Comparison of ENCODE assay signal across 17 cellular contexts in the genomic region with DNA sequence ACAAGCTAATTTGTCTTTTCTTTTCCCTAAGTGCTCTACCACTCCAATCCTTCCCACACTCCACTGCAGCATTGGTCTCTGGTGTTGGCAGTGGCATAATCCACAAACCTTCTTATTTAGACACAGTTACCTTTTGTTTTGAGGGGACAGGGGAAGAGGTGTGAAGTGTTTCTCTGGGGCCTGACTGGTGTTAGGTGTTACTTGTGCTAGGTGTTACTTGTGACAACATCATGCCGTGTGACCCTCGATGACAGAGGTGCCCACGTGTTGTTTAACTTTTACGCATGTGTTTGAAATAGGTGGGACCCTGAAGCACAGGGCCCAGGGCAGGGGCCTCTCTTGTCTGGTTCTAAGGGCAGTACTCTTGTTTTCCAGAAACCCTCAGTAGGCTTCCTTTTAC.
DNase-seq lines count a peak whose midpoint lies in the region; ATAC-seq, FAIRE-seq and TF ChIP-seq lines count a peak whose summit lies in the region.
"Had no signal": no experiment of that assay in that cellular context is flagged by ENCODE, and none has a peak within 500 bp of the region (broad histone marks: within the 10 kb centered on the region; RNA-seq: fewer than 3 reads in every experiment).

No MANE protein-coding gene starts in this region.

- H3K79me2 ChIP-seq in astrocyte (ENCODE audit: insufficient read depth, low read length): no peaks in the 10 kb centered on the region

- no peak overlapping the region for H3K27ac Mint-ChIP-seq in astrocyte (ENCODE audit: unreplicated experiment)
- peak overlapping the region; percentile 1 to 62 for H3K27ac Mint-ChIP-seq in natural killer cell treated with Interleukin-12 subunit alpha and Interleukin-12 subunit beta and Interleukin-15 and Interleukin-18, amount 100 ng/mL, for 72 hours
- no peak overlapping the region for H3K27ac Mint-ChIP-seq in CD4-positive, alpha-beta T cell
- H3K27ac Mint-ChIP-seq: CD8-positive, alpha-beta T cell; HFFc6 had no signal

- peaks cover under 1% of the 10 kb centered on the region for H3K4me1 Mint-ChIP-seq in astrocyte (ENCODE audit: low read depth, unreplicated experiment)
- peaks cover 0 to 7% of the 10 kb centered on the region in 2 donors for H3K4me1 Mint-ChIP-seq in natural killer cell treated with Interleukin-12 subunit alpha and Interleukin-12 subunit beta and Interleukin-15 and Interleukin-18, amount 100 ng/mL, for 72 hours (ENCODE audit: low read depth in 2 of 2)
- no peaks in the 10 kb centered on the region for H3K4me1 Mint-ChIP-seq in CD4-positive, alpha-beta T cell (ENCODE audit: low read depth)

- H3K27me3 ChIP-seq in astrocyte (ENCODE audit: insufficient read depth, low read length) (peaks cover 4% of the 10 kb centered on the region), H7 (ENCODE audit: control insufficient read depth, insufficient read depth, low read length) (no peaks in the 10 kb centered on the region)
- H3K27me3 ChIP-seq in CD4-positive, alpha-beta T cell (ENCODE audit: control insufficient read depth, insufficient read depth, low read length): no peaks in the 10 kb centered on the region

- TF ChIP-seq CTCF in astrocyte (IDR thresholded peaks at IDR 0.05; ENCODE audit: insufficient read depth, low read depth, low read length): no peak
- TF ChIP-seq CTCF in CD4-positive, alpha-beta T cell (IDR thresholded peaks at IDR 0.05): no peak

- H3K27ac ChIP-seq in astrocyte (ENCODE audit: low read depth, low read length): no peak overlapping the region
- H3K27ac ChIP-seq in CD4-positive, alpha-beta T cell (ENCODE audit: low read depth, low read length): no peak overlapping the region
- H3K27ac ChIP-seq: GM23248 had no signal

- FAIRE-seq in GM12892 (lab: Jason Lieb, UNC): peak; percentile 21
- FAIRE-seq in astrocyte (lab: Jason Lieb, UNC): peak; percentile 5
- FAIRE-seq: G401.6, GM19239, H1 had no signal

- POLR2A ChIA-PET in CD4-positive, alpha-beta T cell (lab: Charles Lee): no interaction called here

- H4K20me1 ChIP-seq in astrocyte (ENCODE audit: insufficient read depth, low read length): no peaks in the 10 kb centered on the region

- H2AFZ ChIP-seq in astrocyte (ENCODE audit: low read depth, low read length): no peak overlapping the region
- H2AFZ ChIP-seq: GM23248 had no signal

- ATAC-seq in natural killer cell treated with Interleukin-12 subunit alpha and Interleukin-12 subunit beta and Interleukin-15 and Interleukin-18, amount 100 ng/mL, for 72 hours: no peak
- ATAC-seq in CD4-positive, alpha-beta T cell (ENCODE audit: poor library complexity): no peak
- ATAC-seq: CD8-positive, alpha-beta T cell had no signal

- no peak overlapping the region for H3K4me2 ChIP-seq in astrocyte (ENCODE audit: low read length)

- H3K36me3 ChIP-seq in astrocyte (ENCODE audit: insufficient read depth, low read length): no peaks in the 10 kb centered on the region
- no peaks in the 10 kb centered on the region for H3K36me3 ChIP-seq in H7 (replicated peaks; ENCODE audit: control insufficient read depth, insufficient read depth, low read length)
- H3K36me3 ChIP-seq: HAP-1 had no signal

- DNase-seq in GM12892 (ENCODE audit: insufficient read length): no peak
- DNase-seq in astrocyte (ENCODE audit: low read depth): no peak
- peak; percentile 4 for DNase-seq in islet precursor cell
- DNase-seq in natural killer cell treated with Interleukin-12 subunit alpha and Interleukin-12 subunit beta and Interleukin-15 and Interleukin-18, amount 100 ng/mL, for 72 hours (ENCODE audit: low spot score): no peak
- DNase-seq in CD4-positive, alpha-beta T cell: no peak
- no peak for DNase-seq in H7
- DNase-seq: C1 segment of cervical spinal cord; Caco-2; CD8-positive, alpha-beta T cell; DMS153; DND-41; GM23248; HFFc6 had no signal

- peaks cover 4% of the 10 kb centered on the region for H3K9me3 ChIP-seq in astrocyte (ENCODE audit: insufficient read depth, low read depth, low read length)
- H3K9me3 ChIP-seq in CD4-positive, alpha-beta T cell (ENCODE audit: control insufficient read depth, low read length): peaks cover 13% of the 10 kb centered on the region
- H3K9me3 ChIP-seq: HAP-1 had no signal

- H3K27me3 Mint-ChIP-seq in astrocyte (ENCODE audit: low read depth, unreplicated experiment): peaks cover 7% of the 10 kb centered on the region
- H3K27me3 Mint-ChIP-seq in natural killer cell treated with Interleukin-12 subunit alpha and Interleukin-12 subunit beta and Interleukin-15 and Interleukin-18, amount 100 ng/mL, for 72 hours: peaks cover 0 to 21% of the 10 kb centered on the region in 2 donors
- H3K27me3 Mint-ChIP-seq in CD4-positive, alpha-beta T cell: no peaks in the 10 kb centered on the region

- intact Hi-C loops in CD4-positive, alpha-beta T cell (cut with DNase I, micrococcal nuclease): no loop called here

- H3K9me3 Mint-ChIP-seq in astrocyte (ENCODE audit: unreplicated experiment): peaks cover 27% of the 10 kb centered on the region
- peaks cover 19% of the 10 kb centered on the region for H3K9me3 Mint-ChIP-seq in natural killer cell treated with Interleukin-12 subunit alpha and Interleukin-12 subunit beta and Interleukin-15 and Interleukin-18, amount 100 ng/mL, for 72 hours
- peaks cover 7% of the 10 kb centered on the region for H3K9me3 Mint-ChIP-seq in CD4-positive, alpha-beta T cell

- CTCF ChIA-PET in CD4-positive, alpha-beta T cell (lab: Charles Lee): no interaction called here

- peaks cover 2% of the 10 kb centered on the region for H3K4me1 ChIP-seq in astrocyte (ENCODE audit: insufficient read depth, low read length)
- H3K4me1 ChIP-seq: Caco-2, HAP-1 had no signal

- no peak overlapping the region for H3K9ac ChIP-seq in astrocyte (ENCODE audit: low read length)
- H3K9ac ChIP-seq: GM23248 had no signal

- no peak overlapping the region for H3K4me3 Mint-ChIP-seq in astrocyte (ENCODE audit: unreplicated experiment)
- no peak overlapping the region for H3K4me3 Mint-ChIP-seq in natural killer cell treated with Interleukin-12 subunit alpha and Interleukin-12 subunit beta and Interleukin-15 and Interleukin-18, amount 100 ng/mL, for 72 hours
- no peak overlapping the region for H3K4me3 Mint-ChIP-seq in CD4-positive, alpha-beta T cell
- H3K4me3 Mint-ChIP-seq: CD8-positive, alpha-beta T cell; HFFc6 had no signal

- no peak for TF ChIP-seq POLR2A in GM12892 (IDR thresholded peaks at IDR 0.05; ENCODE audit: low read depth, low read length)

- H3K4me3 ChIP-seq in astrocyte (ENCODE audit: insufficient read depth, low read depth, low read length) (no peak overlapping the region), H7 (ENCODE audit: insufficient read depth, low read depth, low read length) (no peak overlapping the region)
- H3K4me3 ChIP-seq: GM23248, HAP-1 had no signal

- H3K36me3 Mint-ChIP-seq in astrocyte (ENCODE audit: low read depth, unreplicated experiment): peaks cover 15% of the 10 kb centered on the region
- H3K36me3 Mint-ChIP-seq in natural killer cell treated with Interleukin-12 subunit alpha and Interleukin-12 subunit beta and Interleukin-15 and Interleukin-18, amount 100 ng/mL, for 72 hours: peaks cover 22% of the 10 kb centered on the region
- H3K36me3 Mint-ChIP-seq in CD4-positive, alpha-beta T cell (ENCODE audit: low read depth): no peaks in the 10 kb centered on the region

Comparison
In these comparisons a context has a peak if more than half of its experiments do, and no peak if none do; other contexts are left out.
1. H3K27ac Mint-ChIP-seq: peak in natural killer cell treated with Interleukin-12 subunit alpha and Interleukin-12 subunit beta and Interleukin-15 and Interleukin-18, amount 100 ng/mL, for 72 hours (2 of 2); none in astrocyte (single experiment) and CD4-positive, alpha-beta T cell (single experiment).